In the genomic region with DNA sequence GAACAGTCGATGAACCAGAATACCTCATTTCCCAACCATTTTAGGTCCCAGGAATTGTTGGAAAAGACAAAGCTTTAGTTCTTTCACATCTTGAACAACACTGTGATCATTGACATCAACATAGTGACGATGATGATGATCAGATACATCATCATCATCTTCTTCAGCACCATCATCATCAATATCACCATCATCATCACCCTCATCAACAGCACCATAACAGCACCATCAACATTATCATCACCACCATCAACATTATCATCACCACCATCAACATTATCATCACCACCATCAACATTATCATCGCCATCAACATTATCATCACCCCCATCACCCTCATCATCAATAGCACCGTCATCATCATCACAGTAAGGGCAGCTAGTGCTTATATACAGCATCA, we compare ENCODE assay signal across 27 cellular contexts. TPM values are rescaled to one million over a fixed set of nuclear protein-coding genes. Genes with fewer than 3 reads are reported as not detected.
"Had no signal": no experiment of that assay in that cellular context is flagged by ENCODE, and none has a peak within 500 bp of the region (broad histone marks: within the 10 kb centered on the region; RNA-seq: fewer than 3 reads in every experiment).

No MANE protein-coding gene starts in this region.

- H3K27ac ChIP-seq: colonic mucosa, epithelial cell of prostate, esophagus squamous epithelium, gastrocnemius medialis, heart right ventricle, left lung, lower lobe of right lung had no signal

- H3K9me3 ChIP-seq: colonic mucosa, esophagus squamous epithelium, gastrocnemius medialis, heart right ventricle, left lung, lower lobe of right lung, mucosa of descending colon had no signal

- H3K27me3 ChIP-seq: colonic mucosa had no signal

- ATAC-seq: effector memory CD8-positive, alpha-beta T cell; esophagus mucosa; gastrocnemius medialis; heart right ventricle; left cardiac atrium; left lung; left ventricle myocardium superior; lower lobe of right lung; mucosa of descending colon had no signal

- DNase-seq: colonic mucosa; cortex of kidney; effector CD8-positive, alpha-beta T cell; effector memory CD8-positive, alpha-beta T cell; endodermal cell; erythroblast; esophagus squamous epithelium; foreskin fibroblast; foreskin melanocyte; gastrocnemius medialis; glutamatergic neuron; head of caudate nucleus; heart right ventricle; hippocampal formation; left cardiac atrium; left lung; left ventricle myocardium superior; lower lobe of right lung; mesenchymal stem cell; mucosa of descending colon; naive B cell had no signal

- H3K4me1 ChIP-seq: colonic mucosa, gastrocnemius medialis, heart right ventricle, left lung, lower lobe of right lung had no signal

- FAIRE-seq: endometrium, islet of Langerhans, keratinocyte had no signal

- H3K4me3 ChIP-seq: colonic mucosa, esophagus squamous epithelium, gastrocnemius medialis, heart right ventricle, left lung, lower lobe of right lung, mucosa of descending colon had no signal

- H3K36me3 ChIP-seq: colonic mucosa, esophagus squamous epithelium, gastrocnemius medialis, heart right ventricle, left lung, lower lobe of right lung had no signal

RNA-seq across cellular contexts. Expression of gene SCUBE1, which starts 8.8 kb away (rescaled TPM):
- total RNA-seq: myocyte had no signal
- polyA plus RNA-seq: keratinocyte had no signal
